25 cellular contexts compared by ENCODE assay signal in the genomic region with DNA sequence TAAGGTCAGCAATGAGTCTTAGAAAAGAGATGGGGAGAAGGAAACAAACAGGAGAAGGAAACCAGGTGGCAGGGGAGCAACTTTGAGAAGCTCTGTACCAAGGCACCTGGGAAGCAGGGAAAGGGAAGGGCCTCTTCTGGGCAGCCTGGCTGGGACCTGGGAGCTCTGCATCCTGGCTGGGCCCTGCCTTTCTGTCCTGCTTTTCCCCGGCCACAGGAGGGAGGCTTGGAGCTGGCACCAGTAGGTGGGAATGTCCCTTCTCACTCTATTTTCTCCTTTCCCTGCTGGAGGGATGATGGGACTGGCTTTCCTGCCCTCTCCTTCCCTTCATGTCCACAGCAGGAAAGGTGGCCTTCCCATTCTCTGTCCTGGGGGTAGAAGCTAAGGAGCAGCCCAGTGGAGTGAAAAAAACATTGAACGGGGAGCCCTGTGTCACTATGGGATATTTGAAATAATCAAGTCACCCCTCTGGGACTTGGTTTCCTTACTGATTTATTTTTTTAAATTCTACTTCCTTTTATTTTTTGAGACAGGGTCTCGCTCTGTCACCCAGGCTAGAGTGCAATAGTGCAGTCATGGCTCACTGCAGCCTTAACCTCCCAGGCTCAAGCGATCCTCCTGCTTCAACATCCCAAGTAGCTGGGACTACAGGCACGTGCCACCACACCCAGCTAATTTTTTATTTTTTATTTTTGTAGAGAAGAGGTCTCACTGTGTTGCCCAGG. TPM values are rescaled to one million over a fixed set of nuclear protein-coding genes. Genes with fewer than 3 reads are reported as not detected.
DNase-seq lines count a peak whose midpoint lies in the region; ATAC-seq and TF ChIP-seq lines count a peak whose summit lies in the region.
"Had no signal": no experiment of that assay in that cellular context is flagged by ENCODE, and none has a peak within 500 bp of the region (broad histone marks: within the 10 kb centered on the region; RNA-seq: fewer than 3 reads in every experiment).

No MANE protein-coding gene starts in this region.

- ATAC-seq in Right ventricle myocardium superior (ENCODE audit: poor library complexity), result no peak
- no peak for ATAC-seq in left ventricle myocardium superior
- peak; percentile 25 for ATAC-seq in SK-N-SH treated with all-trans-retinoic acid at 6 μM for 48 hours
- ATAC-seq in HG03095 (IDR thresholded peaks at IDR 0.05; ENCODE audit: unreplicated experiment), result no peak
- ATAC-seq: foreskin keratinocyte, psoas muscle had no signal

- intact Hi-C loops in Right ventricle myocardium superior (cut with DNase I) (loop anchor here (5.0 kb wide), 1 partner anchor 35 kb away; no protein-coding TSS in a partner anchor), left ventricle myocardium superior (cut with micrococcal nuclease) (no loop called here)

- H3K4me3 ChIP-seq in epithelial cell of proximal tubule (ENCODE audit: low read depth, low read length), result no peak overlapping the region
- H3K4me3 ChIP-seq in retinal pigment epithelial cell (ENCODE audit: low read length), result no peak overlapping the region
- H3K4me3 ChIP-seq: psoas muscle, smooth muscle cell, suprapubic skin, vagina had no signal

- TF ChIP-seq CTCF in epithelial cell of proximal tubule (conservative IDR thresholded peaks at IDR 0.05; ENCODE audit: low read depth, low read length) (peak; percentile 36), retinal pigment epithelial cell (conservative IDR thresholded peaks at IDR 0.05; ENCODE audit: low read depth, low read length) (peak; percentile 30), GM10266 (IDR thresholded peaks at IDR 0.05; ENCODE audit: control insufficient read depth, insufficient read depth, low read depth, missing control alignments) (no peak)

- DNase-seq in Right ventricle myocardium superior (peak; percentile 37), left ventricle myocardium superior (no peak), epithelial cell of proximal tubule (ENCODE audit: low read depth) (no peak), retinal pigment epithelial cell (ENCODE audit: low read depth) (no peak), RKO (ENCODE audit: low spot score) (no peak), GM10266 (ENCODE audit: extremely low spot score) (no peak)
- DNase-seq: activated CD4-positive, alpha-beta memory T cell treated with anti-CD3 and anti-CD28 coated beads for 36 hours; activated naive CD4-positive, alpha-beta T cell treated with anti-CD3 and anti-CD28 coated beads, Interleukin-2, amount 10 ng/mL, durations not matched to agents 7 days and 5 days; activated T-cell treated with anti-CD3 and anti-CD28 coated beads, Interleukin-2, amount 50 U/mL, for 1 hour; aorta; CD4-positive, CD25-positive, alpha-beta regulatory T cell; DMS79 treated with DMSO at 0.1 percent for 48 hours; foreskin keratinocyte; KG1; kidney glomerular epithelial cell; NCI-H1092 treated with DMSO at 0.1 percent for 48 hours; NCI-H2081; psoas muscle; stimulated activated CD8-positive, alpha-beta memory T cell treated with anti-CD3 and anti-CD28 coated beads, Interleukin-4, amount 100 ng/mL, for 48 hours had no signal

TF ChIP-seq in SK-N-SH treated with all-trans-retinoic acid at 6 μM for 48 hours, 23 proteins besides CTCF, POLR2A, EP300 and RAD21:
- TF ChIP-seq ZNF70 (CRISPR knock-in tag; IDR thresholded peaks at IDR 0.05), result no peak
- no peak for TF ChIP-seq ESRRG (CRISPR knock-in tag; IDR thresholded peaks at IDR 0.05)
- TF ChIP-seq OSR1 (CRISPR knock-in tag; IDR thresholded peaks at IDR 0.05), result no peak
- TF ChIP-seq ZFP3 (CRISPR knock-in tag; IDR thresholded peaks at IDR 0.05), result no peak
- no peak for TF ChIP-seq BACH2 (CRISPR knock-in tag; IDR thresholded peaks at IDR 0.05; ENCODE audit: borderline replicate concordance)
- TF ChIP-seq PPARA (CRISPR knock-in tag; IDR thresholded peaks at IDR 0.05; ENCODE audit: borderline replicate concordance), result no peak
- no peak for TF ChIP-seq SNAI2 (CRISPR knock-in tag; IDR thresholded peaks at IDR 0.05)
- TF ChIP-seq ISL1 (CRISPR knock-in tag; IDR thresholded peaks at IDR 0.05), result no peak

RNA-seq across cellular contexts. Expression of gene NES, which starts 5.1 kb away (rescaled TPM):
- total RNA-seq in Right ventricle myocardium superior (103 TPM), left ventricle myocardium superior (94.7 TPM), epithelial cell of proximal tubule (11.6 and 70.2 TPM in 2 replicates)

RNA-seq across cellular contexts. Expression of gene CRABP2, which starts 23.1 kb away (rescaled TPM):
- total RNA-seq in Right ventricle myocardium superior (0.59 TPM), left ventricle myocardium superior (0.74 TPM), epithelial cell of proximal tubule (12.2 and 77.1 TPM in 2 replicates)

RNA-seq across cellular contexts. Expression of gene BCAN, which starts 40.4 kb away (rescaled TPM):
- 0.46 TPM for total RNA-seq in Right ventricle myocardium superior
- total RNA-seq in left ventricle myocardium superior, result 0.52 TPM
- total RNA-seq in epithelial cell of proximal tubule, result not detected in 2 replicates
- total RNA-seq: activated CD4-positive, alpha-beta memory T cell treated with anti-CD3 and anti-CD28 coated beads for 36 hours; CD4-positive, CD25-positive, alpha-beta regulatory T cell; foreskin keratinocyte; smooth muscle cell; T-helper 1 cell treated with Interleukin-12 subunit alpha and Interleukin-12 subunit beta and Interleukin-4 antibody, amounts not matched to agents 30 ng/mL and 1 ng/mL, for 36 hours had no signal

RNA-seq across cellular contexts. Expression of gene METTL25B, which starts 45.9 kb away (rescaled TPM):
- 14.4 TPM for total RNA-seq in Right ventricle myocardium superior
- total RNA-seq in left ventricle myocardium superior, result 14.7 TPM
- 6.9 and 19.9 TPM in 2 replicates for total RNA-seq in epithelial cell of proximal tubule

RNA-seq across cellular contexts. Expression of gene ISG20L2, which starts 46.2 kb away (rescaled TPM):
- 12.3 TPM for total RNA-seq in Right ventricle myocardium superior
- total RNA-seq in left ventricle myocardium superior, result 12.0 TPM
- total RNA-seq in epithelial cell of proximal tubule, result 19.4 and 26.4 TPM in 2 replicates
